In the genomic region with DNA sequence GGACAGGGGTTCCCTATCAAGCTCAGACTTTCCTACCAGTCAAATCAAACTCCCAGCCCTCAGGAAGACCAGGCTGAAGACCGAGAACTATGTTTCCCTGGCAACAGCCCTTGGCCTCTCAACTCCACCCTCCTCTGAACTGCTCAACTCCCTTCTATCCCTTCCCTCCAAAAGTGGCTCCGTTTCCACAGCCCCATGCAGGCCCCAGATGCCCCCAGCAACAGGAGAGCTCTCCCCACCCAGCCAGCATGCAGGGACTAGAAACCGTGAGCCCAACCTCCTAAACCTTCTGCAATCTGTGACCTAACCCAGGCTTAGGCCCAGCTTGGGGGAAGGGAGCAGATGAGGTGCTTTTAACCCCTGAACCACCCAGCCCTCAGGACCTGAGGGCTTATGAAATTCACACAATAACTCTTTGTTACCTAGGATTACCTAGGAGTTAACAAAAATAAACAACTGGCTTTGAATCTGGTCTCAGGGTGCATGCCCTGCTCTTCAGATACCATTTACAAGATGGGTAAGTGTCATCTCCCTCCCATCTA, we compare ENCODE assay signal across 24 cellular contexts.
DNase-seq lines count a peak whose midpoint lies in the region; ATAC-seq and TF ChIP-seq lines count a peak whose summit lies in the region.
"Had no signal": no experiment of that assay in that cellular context is flagged by ENCODE, and none has a peak within 500 bp of the region (broad histone marks: within the 10 kb centered on the region; RNA-seq: fewer than 3 reads in every experiment).

No MANE protein-coding gene starts in this region.

- peaks cover 58% of the 10 kb centered on the region for H3K36me3 ChIP-seq in thymus (ENCODE audit: control insufficient read depth, insufficient read depth)
- H3K36me3 ChIP-seq: upper lobe of left lung had no signal

- H3K36me3 Mint-ChIP-seq in brain (peaks cover 59% of the 10 kb centered on the region), naive B cell (peaks cover 42 to 50% of the 10 kb centered on the region in 2 donors)
- H3K36me3 Mint-ChIP-seq: activated naive CD4-positive, alpha-beta T cell treated with anti-CD3 and anti-CD28 coated beads, Interleukin-2, amount 10 ng/mL, durations not matched to agents 7 days and 5 days; CD4-positive, CD25-positive, alpha-beta regulatory T cell had no signal

- no peak for ATAC-seq in naive B cell (ENCODE audit: low read depth in 2 of 2)
- ATAC-seq in HG03175 (IDR thresholded peaks at IDR 0.05; ENCODE audit: unreplicated experiment): no peak
- ATAC-seq: gastroesophageal sphincter, left cardiac atrium, psoas muscle had no signal

- H3K9me3 Mint-ChIP-seq in brain (peaks cover 0 to 5% (median 3%) of the 10 kb centered on the region in 5 experiments), naive B cell (peaks cover 0 to 7% (median 0%) of the 10 kb centered on the region in 7 donors)
- H3K9me3 Mint-ChIP-seq: activated naive CD4-positive, alpha-beta T cell treated with anti-CD3 and anti-CD28 coated beads, Interleukin-2, amount 10 ng/mL, durations not matched to agents 7 days and 5 days; activated T-helper 1 cell treated with anti-CD3 and anti-CD28 coated beads, Interleukin-12 subunit alpha, Interleukin-12 subunit beta, Interleukin-2, Interleukin-4 antibody, amounts not matched to agents 30 ng/mL and 10 ng/mL and 1 ng/mL, durations not matched to agents 14 hours and 24 hours and 36 hours had no signal

- H3K4me3 ChIP-seq in thymus (ENCODE audit: low read length): no peak overlapping the region
- H3K4me3 ChIP-seq: coronary artery, gastroesophageal sphincter, hepatocyte, psoas muscle, SJCRH30, stomach, upper lobe of left lung had no signal

- H3K27ac ChIP-seq in thymus (ENCODE audit: low read depth): peak overlapping the region; percentile 53
- H3K27ac ChIP-seq: 22Rv1, coronary artery, gastroesophageal sphincter, hepatocyte, psoas muscle, SJCRH30, stomach, upper lobe of left lung had no signal

- H3K4me1 ChIP-seq in thymus (ENCODE audit: control insufficient read depth, insufficient read depth, low read length): peaks cover 3% of the 10 kb centered on the region
- H3K4me1 ChIP-seq: psoas muscle had no signal

- H3K27me3 Mint-ChIP-seq in brain (no peaks in the 10 kb centered on the region), naive B cell (no peaks in the 10 kb centered on the region)

- DNase-seq in NCI-H82 (lab: John Stamatoyannopoulos, UW) (peak; percentile 63), NCI-H82 treated with DMSO at 0.1 percent for 48 hours (lab: John Stamatoyannopoulos, UW; ENCODE audit: unreplicated experiment) (no peak), naive B cell (no peak), NCI-H345 treated with DMSO at 0.1 percent for 48 hours (lab: John Stamatoyannopoulos, UW; ENCODE audit: unreplicated experiment) (no peak), GOT3 (lab: John Stamatoyannopoulos, UW) (no peak)
- DNase-seq: activated CD4-positive, alpha-beta T cell treated with anti-CD3 and anti-CD28 coated beads, Interleukin-2, amount 50 U/mL, for 1 hour; activated naive CD4-positive, alpha-beta T cell treated with anti-CD3 and anti-CD28 coated beads, Interleukin-2, amount 10 ng/mL, durations not matched to agents 7 days and 5 days; CD4-positive, CD25-positive, alpha-beta regulatory T cell; left cardiac atrium; NCI-H1092; NCI-H187 treated with DMSO at 0.1 percent for 48 hours; NCI-H526 treated with DMSO at 0.1 percent for 48 hours; psoas muscle; stomach; upper lobe of left lung had no signal

- 94% methylated on average over 3 of the region's 3 CpGs for WGBS in thymus

- no peaks in the 10 kb centered on the region for H3K27me3 ChIP-seq in thymus (ENCODE audit: control insufficient read depth, insufficient read depth)
- H3K27me3 ChIP-seq: gastroesophageal sphincter, hepatocyte, SJCRH30, stomach, upper lobe of left lung had no signal

- peaks cover 66% of the 10 kb centered on the region for H3K4me1 Mint-ChIP-seq in brain
- peaks cover 55 to 84% (median 77%) of the 10 kb centered on the region in 3 donors for H3K4me1 Mint-ChIP-seq in naive B cell
- H3K4me1 Mint-ChIP-seq: activated naive CD4-positive, alpha-beta T cell treated with anti-CD3 and anti-CD28 coated beads, Interleukin-2, amount 10 ng/mL, durations not matched to agents 7 days and 5 days; CD4-positive, CD25-positive, alpha-beta regulatory T cell had no signal

- H3K4me3 Mint-ChIP-seq in brain (no peak overlapping the region), naive B cell (peak overlapping the region in 5 of 8 donors; percentile 19 to 65 (median 47))
- H3K4me3 Mint-ChIP-seq: activated naive CD4-positive, alpha-beta T cell treated with anti-CD3 and anti-CD28 coated beads, Interleukin-2, amount 10 ng/mL, durations not matched to agents 7 days and 5 days; activated T-helper 1 cell treated with anti-CD3 and anti-CD28 coated beads, Interleukin-12 subunit alpha, Interleukin-12 subunit beta, Interleukin-2, Interleukin-4 antibody, amounts not matched to agents 30 ng/mL and 10 ng/mL and 1 ng/mL, durations not matched to agents 14 hours and 24 hours and 36 hours; CD4-positive, CD25-positive, alpha-beta regulatory T cell had no signal

- H3K27ac Mint-ChIP-seq in brain (peak overlapping the region in 3 of 5 experiments; percentile 57 to 89 (median 69)), naive B cell (peak overlapping the region; percentile 79 to 97 (median 91))
- H3K27ac Mint-ChIP-seq: activated naive CD4-positive, alpha-beta T cell treated with anti-CD3 and anti-CD28 coated beads, Interleukin-2, amount 10 ng/mL, durations not matched to agents 7 days and 5 days; activated T-helper 1 cell treated with anti-CD3 and anti-CD28 coated beads, Interleukin-12 subunit alpha, Interleukin-12 subunit beta, Interleukin-2, Interleukin-4 antibody, amounts not matched to agents 30 ng/mL and 10 ng/mL and 1 ng/mL, durations not matched to agents 14 hours and 24 hours and 36 hours; CD4-positive, CD25-positive, alpha-beta regulatory T cell had no signal

- TF ChIP-seq CTCF in brain (conservative IDR thresholded peaks at IDR 0.05): no peak

- peaks cover 1% of the 10 kb centered on the region for H3K9me3 ChIP-seq in thymus (ENCODE audit: control insufficient read depth)
- H3K9me3 ChIP-seq: gastroesophageal sphincter, psoas muscle, SJCRH30, stomach, upper lobe of left lung had no signal

Comparison
In these comparisons a context has a peak if more than half of its experiments do, and no peak if none do; other contexts are left out.
1. H3K4me3 Mint-ChIP-seq: peak in naive B cell (5 of 8); none in brain (0 of 5).